In the genomic region with DNA sequence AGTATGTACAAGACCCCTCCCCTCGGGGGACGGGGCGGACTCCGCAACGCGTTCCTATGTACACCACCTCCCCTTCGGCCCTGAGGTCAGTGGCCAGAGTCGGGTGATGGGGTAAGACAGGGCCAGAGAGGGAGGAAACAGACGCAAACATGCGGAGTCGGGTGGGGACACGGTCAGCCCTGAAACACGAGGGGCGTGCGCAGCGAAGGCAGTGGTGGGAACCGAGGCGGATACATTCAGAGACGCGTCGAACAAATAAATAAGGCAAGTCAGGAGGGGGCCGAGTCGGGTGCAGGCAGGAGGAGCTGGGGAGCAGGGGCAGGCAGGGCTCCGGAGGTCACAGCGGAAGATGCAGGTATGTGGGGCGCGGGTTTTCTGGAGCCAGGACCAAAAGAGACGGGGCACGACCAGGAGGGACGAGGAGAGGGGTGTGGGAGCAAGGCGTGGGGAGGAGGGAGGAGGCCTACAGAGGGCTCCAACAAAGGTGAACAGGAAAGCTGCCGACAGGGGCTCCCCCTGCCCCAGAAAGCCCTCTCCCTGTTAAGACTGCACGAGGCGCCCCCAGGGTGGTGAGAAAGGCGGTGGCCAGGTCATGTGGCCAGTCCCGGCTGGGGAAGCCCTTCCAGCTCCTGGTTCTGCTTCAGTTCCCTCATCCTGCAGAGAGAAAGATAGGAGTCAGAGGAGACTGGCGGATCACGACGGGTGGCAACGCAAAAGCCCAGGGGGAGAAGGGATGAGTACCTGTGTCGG, we compare ENCODE assay signal across 8 cellular contexts. TPM values are rescaled to one million over a fixed set of nuclear protein-coding genes. Genes with fewer than 3 reads are reported as not detected.
A peak's percentile ranks its signal among the peaks of the same experiment; 100 is the strongest.
DNase-seq lines count a peak whose midpoint lies in the region; ATAC-seq and TF ChIP-seq lines count a peak whose summit lies in the region.

No MANE protein-coding gene starts in this region.

- no CpG with 5 or more reads among the region's 41 CpGs for WGBS in mesendoderm (ENCODE audit: extremely low coverage, insufficient coverage, low lambda C conversion rate)
- WGBS in urinary bladder, result 9% methylated on average over 41 of the region's 41 CpGs

- peaks cover 6% of the 10 kb centered on the region for H3K79me2 ChIP-seq in mesendoderm (ENCODE audit: control insufficient read depth, insufficient read depth, low read length)

- H2BK5ac ChIP-seq in mesendoderm (ENCODE audit: low read length), result peak overlapping the region; percentile 96

- H2BK120ac ChIP-seq in mesendoderm (ENCODE audit: low read depth, low read length), result peak overlapping the region; percentile 15

- H3K18ac ChIP-seq in mesendoderm (ENCODE audit: low read length), result peak overlapping the region; percentile 82

- ATAC-seq in GM21390 (IDR thresholded peaks at IDR 0.05; ENCODE audit: unreplicated experiment), result peak; percentile 3
- ATAC-seq in RWPE2 (ENCODE audit: low read depth), result no peak

- H3K4ac ChIP-seq in mesendoderm (ENCODE audit: low read depth, low read length), result peak overlapping the region; percentile 75

- peak overlapping the region; percentile 59 for H3K4me3 ChIP-seq in RWPE2 (ENCODE audit: severe bottlenecking)
- peak overlapping the region; percentile 92 for H3K4me3 ChIP-seq in choroid plexus epithelial cell (ENCODE audit: low read depth, low read length)
- H3K4me3 ChIP-seq in mesendoderm (ENCODE audit: low read length), result peak overlapping the region; percentile 83
- peak overlapping the region; percentile 43 for H3K4me3 ChIP-seq in urinary bladder (ENCODE audit: low read depth, low read length)

- TF ChIP-seq CTCF in 22Rv1 (IDR thresholded peaks at IDR 0.05), result no peak
- TF ChIP-seq CTCF in RWPE2 (IDR thresholded peaks at IDR 0.05; ENCODE audit: poor library complexity, severe bottlenecking), result no peak
- no peak for TF ChIP-seq CTCF in choroid plexus epithelial cell (conservative IDR thresholded peaks at IDR 0.05; ENCODE audit: low read depth, low read length)

- no peak overlapping the region for H4K5ac ChIP-seq in mesendoderm (ENCODE audit: low read length)

- H3K9ac ChIP-seq in mesendoderm (ENCODE audit: low read length), result peak overlapping the region; percentile 76

- H3K23ac ChIP-seq in mesendoderm (ENCODE audit: low read length), result peak overlapping the region; percentile 34

- peaks cover 12% of the 10 kb centered on the region for H3K4me1 ChIP-seq in RWPE2 (ENCODE audit: insufficient read depth, poor library complexity, severe bottlenecking)
- peaks cover 4% of the 10 kb centered on the region for H3K4me1 ChIP-seq in mesendoderm (ENCODE audit: control insufficient read depth, low read depth, low read length)
- H3K4me1 ChIP-seq in urinary bladder (ENCODE audit: insufficient read depth), result no peaks in the 10 kb centered on the region

- peaks cover 25% of the 10 kb centered on the region for H3K36me3 ChIP-seq in RWPE2 (ENCODE audit: low read depth)
- no peaks in the 10 kb centered on the region for H3K36me3 ChIP-seq in mesendoderm (ENCODE audit: control insufficient read depth, insufficient read depth, low read length)
- no peaks in the 10 kb centered on the region for H3K36me3 ChIP-seq in urinary bladder (ENCODE audit: insufficient read depth)

- peak overlapping the region; percentile 91 for H3K4me2 ChIP-seq in mesendoderm (ENCODE audit: low read length)

- DNase-seq in RWPE2 (ENCODE audit: low spot score) (no peak), choroid plexus epithelial cell (ENCODE audit: low read depth) (peak; percentile 52), mesendoderm (peak; percentile 69), Kasumi-1 (lab: John Stamatoyannopoulos, UW) (no peak), cerebellar cortex (ENCODE audit: low spot score) (no peak)

- H3K56ac ChIP-seq in mesendoderm (ENCODE audit: low read length), result peak overlapping the region; percentile 99

- peak overlapping the region; percentile 90 for H2AK5ac ChIP-seq in mesendoderm (ENCODE audit: low read length)

- H3K27me3 ChIP-seq in RWPE2 (ENCODE audit: insufficient read depth, poor library complexity, severe bottlenecking) (no peaks in the 10 kb centered on the region), mesendoderm (ENCODE audit: insufficient read depth, low read length, poor library complexity) (no peaks in the 10 kb centered on the region)

- H3K27ac ChIP-seq in 22Rv1 (peak overlapping the region; percentile 96), RWPE2 (ENCODE audit: poor library complexity, severe bottlenecking) (peak overlapping the region; percentile 90), mesendoderm (ENCODE audit: low read depth, low read length) (peak overlapping the region; percentile 58), urinary bladder (ENCODE audit: low read depth) (peak overlapping the region; percentile 64)

- peaks cover 10% of the 10 kb centered on the region for H3K79me1 ChIP-seq in mesendoderm (ENCODE audit: low read length)

- H2BK15ac ChIP-seq in mesendoderm (replicated peaks; ENCODE audit: low read depth), result no peak overlapping the region

- H4K8ac ChIP-seq in mesendoderm (ENCODE audit: low read depth, low read length), result no peak overlapping the region

- no peaks in the 10 kb centered on the region for H3K9me3 ChIP-seq in RWPE2 (ENCODE audit: severe bottlenecking)

RNA-seq across cellular contexts. Expression of gene SPAG7, which starts 0.7 kb away (rescaled TPM):
- 65.0 TPM for polyA plus RNA-seq in mesendoderm (2013, experiment 1 of 2)
- 63.7 TPM for polyA plus RNA-seq in mesendoderm (2013, experiment 2 of 2)
- total RNA-seq in urinary bladder, result 35.2 TPM
- polyA plus RNA-seq in urinary bladder, result 83.2 TPM

RNA-seq across cellular contexts. Expression of gene ENO3, which starts 17.4 kb away (rescaled TPM):
- polyA plus RNA-seq in mesendoderm (2013, experiment 1 of 2), result 8.2 TPM
- 9.8 TPM for polyA plus RNA-seq in mesendoderm (2013, experiment 2 of 2)
- total RNA-seq in urinary bladder, result 31.5 TPM
- 6.3 TPM for polyA plus RNA-seq in urinary bladder

RNA-seq across cellular contexts. Expression of gene CAMTA2, which starts 19.1 kb away (rescaled TPM):
- 8.5 TPM for polyA plus RNA-seq in mesendoderm (2013, experiment 1 of 2)
- polyA plus RNA-seq in mesendoderm (2013, experiment 2 of 2), result 9.6 TPM
- 5.7 TPM for total RNA-seq in urinary bladder
- polyA plus RNA-seq in urinary bladder, result 46.1 TPM

RNA-seq across cellular contexts. Expression of gene PFN1, which starts 20.0 kb away (rescaled TPM):
- 2,067 TPM for polyA plus RNA-seq in mesendoderm (2013, experiment 1 of 2)
- polyA plus RNA-seq in mesendoderm (2013, experiment 2 of 2), result 2,097 TPM
- total RNA-seq in urinary bladder, result 205 TPM
- polyA plus RNA-seq in urinary bladder, result 1,651 TPM

RNA-seq across cellular contexts. Expression of gene RNF167, which starts 28.3 kb away (rescaled TPM):
- 181 TPM for polyA plus RNA-seq in mesendoderm (2013, experiment 1 of 2)
- 176 TPM for polyA plus RNA-seq in mesendoderm (2013, experiment 2 of 2)
- total RNA-seq in urinary bladder, result 15.3 TPM
- polyA plus RNA-seq in urinary bladder, result 119 TPM

Comparison
In these comparisons a context has a peak if more than half of its experiments do, and no peak if none do; other contexts are left out.
1. DNase-seq: peak in choroid plexus epithelial cell (single experiment) and mesendoderm (single experiment); none in RWPE2 (single experiment), Kasumi-1 (0 of 2) and cerebellar cortex (single experiment).
2. Peak in every context shown above with its lines, with median percentiles within 50 percentile points of each other: H3K27ac ChIP-seq and H3K4me3 ChIP-seq.